13 cellular contexts compared by ENCODE assay signal in the genomic region with DNA sequence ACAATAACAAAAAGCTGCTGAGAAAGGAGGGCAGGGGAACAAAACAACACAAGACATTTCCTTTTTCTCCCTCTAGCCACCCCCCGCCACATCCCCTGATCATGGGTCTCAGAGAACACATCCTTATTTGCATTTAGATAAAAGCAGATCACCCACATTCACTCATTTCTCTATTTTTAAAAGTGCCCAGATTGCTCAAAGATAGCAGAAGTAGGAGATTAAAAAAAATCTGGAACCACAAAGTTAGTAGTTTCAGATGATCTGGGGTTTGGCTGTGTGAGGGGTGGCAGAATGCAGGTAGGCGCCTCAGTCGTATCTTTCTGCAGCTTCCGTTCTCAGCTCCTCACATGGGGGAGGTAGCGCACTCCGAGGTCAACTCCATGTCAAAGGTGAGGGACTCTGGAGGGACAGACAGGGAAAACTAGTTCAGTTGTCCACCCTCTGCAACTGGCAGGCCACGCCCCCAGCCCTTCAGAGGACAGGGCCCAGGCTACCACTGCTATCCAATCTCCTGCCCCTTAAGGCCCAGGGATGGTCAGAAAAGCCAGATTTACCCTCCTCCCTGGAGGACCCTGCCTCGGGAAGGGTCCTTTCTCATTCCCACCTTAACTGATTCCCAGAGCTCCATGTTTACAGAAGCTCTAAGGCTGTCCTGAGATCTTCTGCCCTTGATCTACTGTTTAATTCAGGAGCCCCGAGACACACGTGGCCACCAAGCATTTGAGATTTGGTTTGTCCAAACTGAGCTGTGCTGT. TPM values are rescaled to one million over a fixed set of nuclear protein-coding genes. Genes with fewer than 3 reads are reported as not detected.
A peak's percentile ranks its signal among the peaks of the same experiment; 100 is the strongest.
DNase-seq lines count a peak whose midpoint lies in the region; ATAC-seq, FAIRE-seq and TF ChIP-seq lines count a peak whose summit lies in the region.
"Had no signal": no experiment of that assay in that cellular context is flagged by ENCODE, and none has a peak within 500 bp of the region (broad histone marks: within the 10 kb centered on the region; RNA-seq: fewer than 3 reads in every experiment).

No MANE protein-coding gene starts in this region.

- TF ChIP-seq POLR2A in GM12891 (IDR thresholded peaks at IDR 0.05; ENCODE audit: low read depth, low read length): no peak

- H3K27ac ChIP-seq in BLaER1 treated with 17β-estradiol and CSF1 and Interleukin-3, amounts not matched to agents 10 nM and 100 nM: peak overlapping the region in 9 of 11 experiments; percentile 2 to 87 (median 67); a peak in 14 of 22 replicates
- H3K27ac ChIP-seq in Panc1 (ENCODE audit: low read length) (peak overlapping the region; percentile 69), left lung (peak overlapping the region in 1 of 2 donors; percentile 61)
- peak overlapping the region; percentile 21 for H3K27ac ChIP-seq in effector memory CD4-positive, alpha-beta T cell (ENCODE audit: insufficient read depth, low read length, poor library complexity, severe bottlenecking)
- H3K27ac ChIP-seq: tibial artery had no signal

- CTCF ChIA-PET in Panc1 (lab: Charles Lee): interaction anchor here (1.7 kb wide), 1 partner anchor 202 kb away, joined by 5 read pairs; no protein-coding TSS in a partner anchor

- BruUV-seq in Panc1 (replicated peaks; lab: Mats Ljungman, UMichigan): no TSS peak

- in situ Hi-C loops in Panc1 (cut with HindIII; ENCODE audit: low pct_unique_long_range_greater_than_20kb, low sequenced_read_pairs): no loop called here

- H3K4me3 ChIP-seq in BLaER1 treated with 17β-estradiol and CSF1 and Interleukin-3, amounts not matched to agents 10 nM and 100 nM: no peak overlapping the region; a peak in 1 of 20 replicates
- no peak overlapping the region for H3K4me3 ChIP-seq in Panc1 (ENCODE audit: low read depth in 2 of 2, low read length in 2 of 2)
- H3K4me3 ChIP-seq in effector memory CD4-positive, alpha-beta T cell (ENCODE audit: insufficient read depth, low read depth, low read length, poor library complexity, severe bottlenecking): no peak overlapping the region
- no peak overlapping the region for H3K4me3 ChIP-seq in left lung
- H3K4me3 ChIP-seq: tibial artery had no signal

- peaks cover 0 to 60% (median 8%) of the 10 kb centered on the region in 11 experiments; a peak in 12 of 22 replicates for H4K20me1 ChIP-seq in BLaER1 treated with 17β-estradiol and CSF1 and Interleukin-3, amounts not matched to agents 10 nM and 100 nM

- POLR2A ChIA-PET in Panc1 (lab: Charles Lee): no interaction called here

- peaks cover 64 to 89% (median 71%) of the 10 kb centered on the region in 10 experiments for H3K4me1 ChIP-seq in BLaER1 treated with 17β-estradiol and CSF1 and Interleukin-3, amounts not matched to agents 10 nM and 100 nM
- H3K4me1 ChIP-seq in Panc1 (ENCODE audit: control insufficient read depth, insufficient read depth, low read length): peaks cover 65% of the 10 kb centered on the region
- peaks cover 52% of the 10 kb centered on the region for H3K4me1 ChIP-seq in effector memory CD4-positive, alpha-beta T cell (ENCODE audit: control insufficient read depth, insufficient read depth, low read length, poor library complexity, severe bottlenecking)
- peaks cover 19 to 73% of the 10 kb centered on the region in 2 donors for H3K4me1 ChIP-seq in left lung

- H3K36me3 ChIP-seq in BLaER1 treated with 17β-estradiol and CSF1 and Interleukin-3, amounts not matched to agents 10 nM and 100 nM: peaks cover 9 to 68% (median 48%) of the 10 kb centered on the region in 11 experiments
- H3K36me3 ChIP-seq in Panc1 (ENCODE audit: control insufficient read depth, insufficient read depth, low read length): no peaks in the 10 kb centered on the region; the same call in 1 of the 2 replicates
- peaks cover 24% of the 10 kb centered on the region for H3K36me3 ChIP-seq in effector memory CD4-positive, alpha-beta T cell (ENCODE audit: control insufficient read depth, insufficient read depth, low read length)
- peaks cover 0 to 94% of the 10 kb centered on the region in 2 donors for H3K36me3 ChIP-seq in left lung

- H3K9ac ChIP-seq in BLaER1 treated with 17β-estradiol and CSF1 and Interleukin-3, amounts not matched to agents 10 nM and 100 nM: peak overlapping the region in 8 of 11 experiments; percentile 29 to 72 (median 62); a peak in 12 of 22 replicates

- no peaks in the 10 kb centered on the region for H3K9me3 ChIP-seq in BLaER1 treated with 17β-estradiol and CSF1 and Interleukin-3, amounts not matched to agents 10 nM and 100 nM (replicated peaks in 1 of 11)
- H3K9me3 ChIP-seq in Panc1 (ENCODE audit: control insufficient read depth, insufficient read depth, low read depth, low read length): no peaks in the 10 kb centered on the region
- no peaks in the 10 kb centered on the region for H3K9me3 ChIP-seq in effector memory CD4-positive, alpha-beta T cell (ENCODE audit: control insufficient read depth, low read length)
- H3K9me3 ChIP-seq in left lung: no peaks in the 10 kb centered on the region
- H3K9me3 ChIP-seq: tibial artery had no signal

- intact Hi-C loops in Panc1 (cut with micrococcal nuclease; ENCODE audit: unreplicated experiment) (loop anchor here (10.0 kb wide), 1 partner anchor 209 kb away; no protein-coding TSS in a partner anchor), left lung (cut with DNase I) (no loop called here)

- H3K4me2 ChIP-seq in BLaER1 treated with 17β-estradiol and CSF1 and Interleukin-3, amounts not matched to agents 10 nM and 100 nM: peak overlapping the region; percentile 42 to 94 (median 62)

- DNase-seq in GM12891 (ENCODE audit: insufficient read length, low spot score) (no peak), Panc1 (ENCODE audit: low read depth, low spot score) (no peak), left lung (no peak), HT-29 (ENCODE audit: low spot score) (no peak), GM19240 (ENCODE audit: insufficient read length, low spot score) (no peak)
- DNase-seq in effector memory CD4-positive, alpha-beta T cell: no peak
- DNase-seq: Calu3, mesenchymal stem cell, NCI-H1930, T1000, tibial artery had no signal

- peak; percentile 71 for FAIRE-seq in GM12891 (lab: Jason Lieb, UNC)

- no peaks in the 10 kb centered on the region; a peak in 1 of 22 replicates for H3K27me3 ChIP-seq in BLaER1 treated with 17β-estradiol and CSF1 and Interleukin-3, amounts not matched to agents 10 nM and 100 nM
- H3K27me3 ChIP-seq in Panc1 (ENCODE audit: control insufficient read depth, insufficient read depth, low read length): no peaks in the 10 kb centered on the region
- H3K27me3 ChIP-seq in effector memory CD4-positive, alpha-beta T cell (replicated peaks; ENCODE audit: control insufficient read depth, insufficient read depth, low read length, poor library complexity, severe bottlenecking): no peaks in the 10 kb centered on the region
- H3K27me3 ChIP-seq in left lung: no peaks in the 10 kb centered on the region
- H3K27me3 ChIP-seq: tibial artery had no signal

- TF ChIP-seq CTCF in Panc1 (IDR thresholded peaks at IDR 0.05) (no peak), left lung (IDR thresholded peaks at IDR 0.05) (no peak)

- no peak for ATAC-seq in Panc1
- ATAC-seq in left lung: no peak
- no peak for ATAC-seq in GM21515 (IDR thresholded peaks at IDR 0.05; ENCODE audit: unreplicated experiment)

TF ChIP-seq in GM12891, 5 proteins besides CTCF, POLR2A, EP300 and RAD21:
- TF ChIP-seq SPI1 (IDR thresholded peaks at IDR 0.05; ENCODE audit: low read depth, low read length) (peak; percentile 33; the same call in 1 of the 2 replicates), POU2F2 (IDR thresholded peaks at IDR 0.05; ENCODE audit: low read depth, low read length) (peak; percentile 71), TAF1 (IDR thresholded peaks at IDR 0.05; ENCODE audit: low read depth, low read length) (no peak), POLR2AphosphoS5 (IDR thresholded peaks at IDR 0.05; ENCODE audit: low read depth, low read length) (no peak), PAX5 (IDR thresholded peaks at IDR 0.05; ENCODE audit: insufficient read depth, low read length, severe bottlenecking) (no peak)
TF ChIP-seq in GM12891: peak in this region for 2.

RNA-seq across cellular contexts. Expression of gene STAT5A, which starts 27.3 kb away (rescaled TPM):
- polyA plus RNA-seq in GM12891 (2012; ENCODE audit: low read depth, missing spikeins): 50.2 TPM
- 26.7 TPM for total RNA-seq in Panc1 (2021; ENCODE audit: unreplicated experiment)
- polyA plus RNA-seq in Panc1 (2012; ENCODE audit: insufficient read length): 37.3 TPM
- total RNA-seq in left lung: 10 to 100 TPM; 29.3 to 47.4 TPM
- total RNA-seq in HT-29 (2014; rRNA removed; shearing (Covaris generic)): 11.3 and 11.7 TPM in 2 replicates

RNA-seq across cellular contexts. Expression of gene STAT5B, which starts 39.4 kb away (rescaled TPM):
- polyA plus RNA-seq in GM12891 (2012; ENCODE audit: low read depth, missing spikeins): 37.3 TPM
- 102 TPM for total RNA-seq in Panc1 (2021; ENCODE audit: unreplicated experiment)
- 66.5 TPM for polyA plus RNA-seq in Panc1 (2012; ENCODE audit: insufficient read length)
- 10 to 100 TPM; 41.5 to 70.9 TPM for total RNA-seq in left lung
- total RNA-seq in HT-29 (2014; rRNA removed; shearing (Covaris generic)): 11.1 and 13.9 TPM in 2 replicates
